8 cellular contexts compared by ENCODE assay signal in genomic region chr1:156640842-156641706, GRCh38. TPM values are rescaled to one million over a fixed set of nuclear protein-coding genes. Genes with fewer than 3 reads are reported as not detected.
DNase-seq lines count a peak whose midpoint lies in the region; ATAC-seq and TF ChIP-seq lines count a peak whose summit lies in the region.
"Had no signal": no experiment of that assay in that cellular context is flagged by ENCODE, and none has a peak within 500 bp of the region (broad histone marks: within the 10 kb centered on the region; RNA-seq: fewer than 3 reads in every experiment).

No MANE protein-coding gene starts in this region.

- H3K27ac Mint-ChIP-seq in Calu3 (ENCODE audit: unreplicated experiment) = peak overlapping the region; percentile 17
- no peak overlapping the region for H3K27ac Mint-ChIP-seq in T-helper 17 cell

- H3K4me3 ChIP-seq in iPS-15b (ENCODE audit: low read depth, low read length) (peak overlapping the region; percentile 49), psoas muscle (peak overlapping the region; percentile 62)

- no peak overlapping the region for H3K4me3 Mint-ChIP-seq in Calu3 (ENCODE audit: low read depth, unreplicated experiment)
- peak overlapping the region; percentile 80 for H3K4me3 Mint-ChIP-seq in T-helper 17 cell

- H3K4me1 Mint-ChIP-seq in Calu3 (ENCODE audit: low read depth, unreplicated experiment) (peaks cover 7% of the 10 kb centered on the region), T-helper 17 cell (peaks cover 28% of the 10 kb centered on the region)

- H3K36me3 Mint-ChIP-seq in Calu3 (ENCODE audit: insufficient read depth, unreplicated experiment) (peaks cover 75% of the 10 kb centered on the region), T-helper 17 cell (ENCODE audit: low read depth) (peaks cover 9% of the 10 kb centered on the region)

- H3K9ac ChIP-seq in iPS-15b (ENCODE audit: low read depth, low read length) = no peak overlapping the region

- H3K27me3 ChIP-seq in iPS-15b (ENCODE audit: control insufficient read depth, insufficient read depth, low read length) (peaks cover 82% of the 10 kb centered on the region), psoas muscle (ENCODE audit: insufficient read depth in 3 of 3, low read length in 2 of 3) (peaks cover 0 to 43% (median 10%) of the 10 kb centered on the region in 3 donors)

- H3K9me3 ChIP-seq in T-helper 17 cell (ENCODE audit: control insufficient read depth, low read length, poor library complexity, severe bottlenecking) (no peaks in the 10 kb centered on the region), iPS-15b (ENCODE audit: control insufficient read depth, insufficient read depth, low read length) (no peaks in the 10 kb centered on the region), psoas muscle (no peaks in the 10 kb centered on the region)

- no peaks in the 10 kb centered on the region for H3K27me3 Mint-ChIP-seq in Calu3 (ENCODE audit: unreplicated experiment)
- H3K27me3 Mint-ChIP-seq in T-helper 17 cell = peaks cover 85% of the 10 kb centered on the region

- intact Hi-C loops in Calu3 (cut with micrococcal nuclease; ENCODE audit: unreplicated experiment) = no loop called here
- intact Hi-C loops in psoas muscle (cut with DNase I) = no loop called here

- no peaks in the 10 kb centered on the region for H3K9me3 Mint-ChIP-seq in Calu3 (ENCODE audit: low read depth, unreplicated experiment)

- TF ChIP-seq CTCF in Calu3 (IDR thresholded peaks at IDR 0.05; ENCODE audit: unreplicated experiment) = no peak
- TF ChIP-seq CTCF in psoas muscle (IDR thresholded peaks at IDR 0.05) = no peak

- no peak for DNase-seq in Calu3
- no peak for DNase-seq in T-helper 17 cell
- no peak for DNase-seq in psoas muscle
- DNase-seq in AG08395 (ENCODE audit: low spot score) = no peak
- DNase-seq in GM03348 (ENCODE audit: low spot score) = no peak
- DNase-seq: foreskin keratinocyte had no signal

- no TSS peak for BruUV-seq in Calu3 (replicated peaks; lab: Mats Ljungman, UMichigan)

- 33 to 55% (median 47%) methylated on average over 6 of the region's 6 CpGs for WGBS in psoas muscle, 3 donors

- CTCF ChIA-PET in Calu3 (lab: Charles Lee) = interaction anchor here (0.6 kb wide), 1 partner anchor 25 kb away, joined by 4 read pairs; no protein-coding TSS in a partner anchor

- no peak overlapping the region for H3K27ac ChIP-seq in psoas muscle
- H3K27ac ChIP-seq: foreskin keratinocyte had no signal

- H3K4me1 ChIP-seq in iPS-15b (ENCODE audit: control insufficient read depth, insufficient read depth, low read length) (peaks cover 2% of the 10 kb centered on the region), psoas muscle (peaks cover 33% of the 10 kb centered on the region)
- H3K4me1 ChIP-seq: foreskin keratinocyte had no signal

- H3K36me3 ChIP-seq in iPS-15b (ENCODE audit: control insufficient read depth, insufficient read depth, low read length) = no peaks in the 10 kb centered on the region
- H3K36me3 ChIP-seq in psoas muscle (ENCODE audit: insufficient read depth in 1 of 2, low read depth in 1 of 2) = no peaks in the 10 kb centered on the region

- ATAC-seq in T-helper 17 cell (no peak), psoas muscle (no peak), HG03378 (IDR thresholded peaks at IDR 0.05; ENCODE audit: unreplicated experiment) (no peak)

RNA-seq across cellular contexts. Expression of gene BCAN, which starts 0.8 kb away (rescaled TPM):
- not detected in 2 replicates for total RNA-seq in Calu3 (2022)
- not detected for total RNA-seq in T-helper 17 cell
- total RNA-seq in psoas muscle = under 1 TPM in 2 of 4 donors, not detected in 2; 0.27 to 0.36 TPM
- under 1 TPM in 2 of 3 donors, not detected in 1; 0.06 to 0.08 TPM for polyA plus RNA-seq in psoas muscle
- total RNA-seq: foreskin keratinocyte had no signal
- polyA plus RNA-seq: foreskin keratinocyte had no signal

RNA-seq across cellular contexts. Expression of gene HAPLN2, which starts 21.9 kb away (rescaled TPM):
- total RNA-seq in Calu3 (2022) (0.27 TPM in 1 of 2 replicates, not detected in the other), T-helper 17 cell (under 1 TPM in 1 of 2 donors, not detected in 1; 0.35 TPM), psoas muscle (1 to 10 TPM in 1 of 4 donors, under 1 TPM in 3; 0.28 to 2.2 (median 0.58) TPM)
- polyA plus RNA-seq in psoas muscle = under 1 TPM; 0.56 to 0.79 (median 0.61) TPM
- total RNA-seq: foreskin keratinocyte had no signal
- polyA plus RNA-seq: foreskin keratinocyte had no signal

RNA-seq across cellular contexts. Expression of gene NES, which starts 36.1 kb away (rescaled TPM):
- total RNA-seq in Calu3 (2022) = 6.1 and 7.4 TPM in 2 replicates
- total RNA-seq in T-helper 17 cell = not detected
- 100 to 1,000 TPM in 1 of 4 donors, 10 to 100 TPM in 3; 40.5 to 581 (median 80.2) TPM for total RNA-seq in psoas muscle
- polyA plus RNA-seq in psoas muscle = 10 to 100 TPM; 12.3 to 23.8 (median 17.2) TPM

RNA-seq across cellular contexts. Expression of gene GPATCH4, which starts 39.8 kb away (rescaled TPM):
- total RNA-seq in Calu3 (2022) (52.4 and 57.0 TPM in 2 replicates), T-helper 17 cell (10 to 100 TPM; 39.2 to 39.6 TPM), psoas muscle (10 to 100 TPM; 30.6 to 77.5 (median 69.6) TPM)
- 100 to 1,000 TPM in 2 of 3 donors, 10 to 100 TPM in 1; 55.0 to 110 (median 103) TPM for polyA plus RNA-seq in psoas muscle

RNA-seq across cellular contexts. Expression of gene NAXE, which starts 49.5 kb away (rescaled TPM):
- total RNA-seq in Calu3 (2022) (129 and 143 TPM in 2 replicates), T-helper 17 cell (10 to 100 TPM; 27.5 to 32.0 TPM), psoas muscle (10 to 100 TPM; 44.3 to 77.5 (median 70.8) TPM)
- polyA plus RNA-seq in psoas muscle = 10 to 100 TPM; 62.6 to 74.4 (median 67.5) TPM
